In genomic region chr7:22722596-22722995, GRCh38 we compare ENCODE assay signal across 21 cellular contexts. TPM values are rescaled to one million over a fixed set of nuclear protein-coding genes. Genes with fewer than 3 reads are reported as not detected.
DNase-seq lines count a peak whose midpoint lies in the region; ATAC-seq and TF ChIP-seq lines count a peak whose summit lies in the region.
"Had no signal": no experiment of that assay in that cellular context is flagged by ENCODE, and none has a peak within 500 bp of the region (broad histone marks: within the 10 kb centered on the region; RNA-seq: fewer than 3 reads in every experiment).

No MANE protein-coding gene starts in this region.

- peak overlapping the region; percentile 89 for H2BK120ac ChIP-seq in mesenchymal stem cell (ENCODE audit: low read depth, low read length)

- POLR2A ChIA-PET in CD4-positive, alpha-beta memory T cell (lab: Charles Lee; ENCODE audit: partially characterized antibody), result no interaction called here

- H3K27me3 ChIP-seq in heart left ventricle, result no peaks in the 10 kb centered on the region
- H3K27me3 ChIP-seq in brain microvascular endothelial cell (replicated peaks), result no peaks in the 10 kb centered on the region
- H3K27me3 ChIP-seq in mesenchymal stem cell (ENCODE audit: control insufficient read depth in 1 of 2, insufficient read depth in 1 of 2, low read length in 2 of 2), result no peaks in the 10 kb centered on the region
- H3K27me3 ChIP-seq in CD4-positive, alpha-beta memory T cell (ENCODE audit: insufficient read depth, low read length), result no peaks in the 10 kb centered on the region

- H3K27ac Mint-ChIP-seq in CD4-positive, alpha-beta memory T cell, result no peak overlapping the region
- H3K27ac Mint-ChIP-seq: activated CD4-positive, alpha-beta memory T cell treated with anti-CD3 and anti-CD28 coated beads for 36 hours; activated naive CD4-positive, alpha-beta T cell treated with anti-CD3 and anti-CD28 coated beads, Interleukin-2, amount 50 U/mL, for 24 hours; CD4-positive, alpha-beta T cell had no signal

- TF ChIP-seq CTCF in heart left ventricle (IDR thresholded peaks at IDR 0.05) (no peak), brain microvascular endothelial cell (IDR thresholded peaks at IDR 0.05; ENCODE audit: low read depth, low read length, missing control alignments) (no peak)

- no peak overlapping the region for H3K23ac ChIP-seq in mesenchymal stem cell (ENCODE audit: low read length in 2 of 2)

- peak overlapping the region; percentile 33 to 97 for H2BK12ac ChIP-seq in mesenchymal stem cell (ENCODE audit: low read length in 2 of 2)

- H3K79me1 ChIP-seq in mesenchymal stem cell (replicated peaks; ENCODE audit: low read length, poor library complexity, severe bottlenecking), result peaks cover 5% of the 10 kb centered on the region

- H3K9me3 Mint-ChIP-seq in CD4-positive, alpha-beta memory T cell, result peaks cover 0 to 2% (median 0%) of the 10 kb centered on the region in 8 donors
- H3K9me3 Mint-ChIP-seq: activated CD4-positive, alpha-beta memory T cell treated with anti-CD3 and anti-CD28 coated beads for 36 hours; activated naive CD4-positive, alpha-beta T cell treated with anti-CD3 and anti-CD28 coated beads, Interleukin-2, amount 50 U/mL, for 24 hours; CD4-positive, alpha-beta T cell had no signal

- peak overlapping the region; percentile 67 for H4K8ac ChIP-seq in mesenchymal stem cell (ENCODE audit: low read length)

- peaks cover 0 to 7% of the 10 kb centered on the region in 2 donors for H3K27me3 Mint-ChIP-seq in CD4-positive, alpha-beta memory T cell

- 81 to 87% (median 83%) methylated on average over 6 of the region's 6 CpGs for WGBS in heart left ventricle, 4 donors
- WGBS in mesenchymal stem cell, result 92% methylated on average over 6 of the region's 6 CpGs

- H3K4ac ChIP-seq in mesenchymal stem cell (ENCODE audit: low read depth in 1 of 2, low read length in 2 of 2), result peak overlapping the region; percentile 29 to 46

- TF ChIP-seq POLR2A in heart left ventricle (IDR thresholded peaks at IDR 0.05), result no peak

- H4K91ac ChIP-seq in mesenchymal stem cell (ENCODE audit: low read length), result peak overlapping the region; percentile 83

- ATAC-seq in heart left ventricle (no peak), Right ventricle myocardium superior (ENCODE audit: poor library complexity) (no peak), HG03039 (IDR thresholded peaks at IDR 0.05; ENCODE audit: unreplicated experiment) (no peak)

- H3K27ac ChIP-seq in heart left ventricle (peak overlapping the region in 11 of 12 donors; percentile 22 to 80 (median 60)), brain microvascular endothelial cell (peak overlapping the region; percentile 35), mesenchymal stem cell (ENCODE audit: low read length, poor library complexity, severe bottlenecking) (no peak overlapping the region), substantia nigra (ENCODE audit: low read depth, low read length, poor library complexity, severe bottlenecking) (peak overlapping the region; percentile 24)
- H3K27ac ChIP-seq in CD4-positive, alpha-beta memory T cell (ENCODE audit: low read depth, low read length), result no peak overlapping the region

- H3K4me1 ChIP-seq in heart left ventricle (peaks cover 4 to 84% (median 39%) of the 10 kb centered on the region in 12 donors), mesenchymal stem cell (ENCODE audit: control insufficient read depth, insufficient read depth, low read depth, low read length) (peaks cover 27% of the 10 kb centered on the region)
- H3K4me1 ChIP-seq in CD4-positive, alpha-beta memory T cell (ENCODE audit: insufficient read depth, low read length), result peaks cover 17% of the 10 kb centered on the region

- CTCF ChIA-PET in CD4-positive, alpha-beta memory T cell (lab: Charles Lee; ENCODE audit: partially characterized antibody), result interaction anchor here (1.0 to 7.3 kb wide), 2 partner anchors 161 to 168 kb away, joined by 3 to 233 read pairs; no protein-coding TSS in a partner anchor

- no peak overlapping the region for H2BK15ac ChIP-seq in mesenchymal stem cell (ENCODE audit: low read depth, poor library complexity, severe bottlenecking)

- H2AFZ ChIP-seq in mesenchymal stem cell (ENCODE audit: low read depth, low read length), result no peak overlapping the region

- H2BK5ac ChIP-seq in mesenchymal stem cell (ENCODE audit: low read depth, low read length, poor library complexity, severe bottlenecking), result no peak overlapping the region

- H2AK5ac ChIP-seq in mesenchymal stem cell (ENCODE audit: low read length, severe bottlenecking), result peak overlapping the region; percentile 18

- H3K4me3 Mint-ChIP-seq in CD4-positive, alpha-beta memory T cell, result no peak overlapping the region
- H3K4me3 Mint-ChIP-seq: activated CD4-positive, alpha-beta memory T cell treated with anti-CD3 and anti-CD28 coated beads for 36 hours; activated naive CD4-positive, alpha-beta T cell treated with anti-CD3 and anti-CD28 coated beads, Interleukin-2, amount 50 U/mL, for 24 hours; CD4-positive, alpha-beta T cell had no signal

- no peaks in the 10 kb centered on the region for H3K9me3 ChIP-seq in heart left ventricle
- H3K9me3 ChIP-seq in mesenchymal stem cell (ENCODE audit: control insufficient read depth, low read length), result no peaks in the 10 kb centered on the region
- H3K9me3 ChIP-seq in CD4-positive, alpha-beta memory T cell (ENCODE audit: control insufficient read depth in 1 of 2, low read length in 2 of 2), result no peaks in the 10 kb centered on the region
- H3K9me3 ChIP-seq: mucosa of descending colon had no signal

- no peak overlapping the region for H3K14ac ChIP-seq in mesenchymal stem cell (ENCODE audit: low read length in 2 of 2)

- no peaks in the 10 kb centered on the region for H3K36me3 Mint-ChIP-seq in CD4-positive, alpha-beta memory T cell
- H3K36me3 Mint-ChIP-seq: activated CD4-positive, alpha-beta memory T cell treated with anti-CD3 and anti-CD28 coated beads for 36 hours; activated naive CD4-positive, alpha-beta T cell treated with anti-CD3 and anti-CD28 coated beads, Interleukin-2, amount 50 U/mL, for 24 hours had no signal

- no peak overlapping the region for H3K4me2 ChIP-seq in mesenchymal stem cell (ENCODE audit: low read length, poor library complexity, severe bottlenecking)

- H3K4me3 ChIP-seq in heart left ventricle, result no peak overlapping the region
- H3K4me3 ChIP-seq in brain microvascular endothelial cell (ENCODE audit: low read depth, low read length), result no peak overlapping the region
- no peak overlapping the region for H3K4me3 ChIP-seq in mesenchymal stem cell (ENCODE audit: insufficient read depth in 1 of 2, low read depth in 1 of 2, low read length in 2 of 2)
- no peak overlapping the region for H3K4me3 ChIP-seq in CD4-positive, alpha-beta memory T cell (ENCODE audit: low read length in 2 of 2)
- H3K4me3 ChIP-seq: mucosa of descending colon had no signal

- DNase-seq in heart left ventricle (no peak), Right ventricle myocardium superior (no peak), brain microvascular endothelial cell (no peak), mesenchymal stem cell (no peak), substantia nigra (lab: John Stamatoyannopoulos, UW) (no peak)
- no peak for DNase-seq in CD4-positive, alpha-beta memory T cell
- DNase-seq in activated CD4-positive, alpha-beta T cell treated with anti-CD3 and anti-CD28 coated beads, Interleukin-2, amount 50 U/mL, for 48 hours, result no peak
- DNase-seq: activated CD4-positive, alpha-beta memory T cell treated with anti-CD3 and anti-CD28 coated beads for 36 hours; activated T-cell treated with anti-CD3 and anti-CD28 coated beads, Interleukin-2, amount 50 U/mL, for 1 hour; CD4-positive, alpha-beta T cell; effector CD4-positive, alpha-beta T cell; NCI-H1417; NCI-H2171; NCI-H774; small intestine; trophoblast cell had no signal

- peaks cover 3 to 13% (median 8%) of the 10 kb centered on the region in 4 donors for H3K4me1 Mint-ChIP-seq in CD4-positive, alpha-beta memory T cell

- intact Hi-C loops in heart left ventricle (cut with DNase I) (loop anchor here in 4 of 10 donors (10.0 kb wide), 2 partner anchors 332 to 608 kb away; no protein-coding TSS in a partner anchor), Right ventricle myocardium superior (cut with DNase I) (loop anchor here (10.0 kb wide), 1 partner anchor 332 kb away; no protein-coding TSS in a partner anchor)
- intact Hi-C loops in CD4-positive, alpha-beta memory T cell (cut with micrococcal nuclease), result no loop called here

- H3K18ac ChIP-seq in mesenchymal stem cell (ENCODE audit: low read depth in 1 of 2, low read length in 2 of 2), result peak overlapping the region; percentile 74 to 79

- no peak overlapping the region for H3K9ac ChIP-seq in mesenchymal stem cell (ENCODE audit: low read length)

- H3K36me3 ChIP-seq in heart left ventricle, result no peaks in the 10 kb centered on the region
- H3K36me3 ChIP-seq in brain microvascular endothelial cell (replicated peaks), result no peaks in the 10 kb centered on the region
- no peaks in the 10 kb centered on the region for H3K36me3 ChIP-seq in mesenchymal stem cell (ENCODE audit: control insufficient read depth in 1 of 2, insufficient read depth in 2 of 2, low read depth in 1 of 2, low read length in 2 of 2)
- H3K36me3 ChIP-seq in CD4-positive, alpha-beta memory T cell (ENCODE audit: insufficient read depth, low read length), result no peaks in the 10 kb centered on the region

- in situ Hi-C loops in brain microvascular endothelial cell (cut with HindIII; ENCODE audit: low pct_ligation_motif_present, low sequenced_read_pairs), result no loop called here

RNA-seq across cellular contexts. Expression of gene IL6, which starts 4.4 kb away (rescaled TPM):
- total RNA-seq in heart left ventricle (10 to 100 TPM in 1 of 9 donors, 1 to 10 TPM in 5, under 1 TPM in 2, not detected in 1; 0.72 to 15.1 (median 2.6) TPM), Right ventricle myocardium superior (1.0 TPM)
- 1 to 10 TPM; 1.7 to 2.0 TPM for polyA plus RNA-seq in heart left ventricle
- polyA plus RNA-seq in mesenchymal stem cell (2013, experiment 1 of 2), result 123 TPM
- polyA plus RNA-seq in mesenchymal stem cell (2013, experiment 2 of 2), result 124 TPM
- not detected for total RNA-seq in CD4-positive, alpha-beta memory T cell
- not detected for polyA plus RNA-seq in CD4-positive, alpha-beta memory T cell
- total RNA-seq: A172; CD4-positive, alpha-beta T cell; LHCN-M2 had no signal

Comparison
In these comparisons a context has a peak if more than half of its experiments do, and no peak if none do; other contexts are left out.
1. H3K27ac ChIP-seq: peak in heart left ventricle (11 of 12), brain microvascular endothelial cell (single experiment) and substantia nigra (single experiment); none in mesenchymal stem cell (single experiment) and CD4-positive, alpha-beta memory T cell (single experiment).